ENCODE assay signal across 9 cellular contexts in genomic region chr9:96327694-96328352, GRCh38. TPM values are rescaled to one million over a fixed set of nuclear protein-coding genes. Genes with fewer than 3 reads are reported as not detected.
A peak's percentile ranks its signal among the peaks of the same experiment; 100 is the strongest.
DNase-seq lines count a peak whose midpoint lies in the region.
"Had no signal": no experiment of that assay in that cellular context is flagged by ENCODE, and none has a peak within 500 bp of the region (broad histone marks: within the 10 kb centered on the region; RNA-seq: fewer than 3 reads in every experiment).

No MANE protein-coding gene starts in this region.

- H3K9me3 Mint-ChIP-seq in activated naive CD4-positive, alpha-beta T cell treated with anti-CD3 and anti-CD28 coated beads for 36 hours = no peaks in the 10 kb centered on the region

- no peak overlapping the region for H3K27ac Mint-ChIP-seq in activated naive CD4-positive, alpha-beta T cell treated with anti-CD3 and anti-CD28 coated beads for 36 hours
- H3K27ac Mint-ChIP-seq: activated naive CD8-positive, alpha-beta T cell had no signal

- intact Hi-C loops in activated naive CD4-positive, alpha-beta T cell treated with anti-CD3 and anti-CD28 coated beads for 36 hours (cut with micrococcal nuclease) = loop anchor here (1.0 to 5.0 kb wide), 6 partner anchors 94 to 524 kb away; partner anchors contain the start of gene ZNF782
- intact Hi-C loops in head of caudate nucleus (cut with DNase I) = no loop called here

- H3K4me3 Mint-ChIP-seq in activated naive CD4-positive, alpha-beta T cell treated with anti-CD3 and anti-CD28 coated beads for 36 hours = no peak overlapping the region
- H3K4me3 Mint-ChIP-seq: activated naive CD8-positive, alpha-beta T cell had no signal

- no peaks in the 10 kb centered on the region for H3K27me3 Mint-ChIP-seq in activated naive CD4-positive, alpha-beta T cell treated with anti-CD3 and anti-CD28 coated beads for 36 hours (ENCODE audit: low read depth)
- H3K27me3 Mint-ChIP-seq: activated naive CD8-positive, alpha-beta T cell had no signal

- CTCF ChIA-PET in activated naive CD4-positive, alpha-beta T cell treated with anti-CD3 and anti-CD28 coated beads for 36 hours (lab: Charles Lee) = interaction anchor here (0.7 to 4.2 kb wide), 19 partner anchors 9 to 1647 kb away, joined by 3 to 29 read pairs (median 4); partner anchors contain the start of genes HABP4 and SLC35D2

- DNase-seq in COLO829 (ENCODE audit: low spot score) (peak; percentile 70), H4 (ENCODE audit: low spot score) (peak; percentile 28), OCI-M2 (lab: John Stamatoyannopoulos, UW; ENCODE audit: unreplicated experiment) (peak; percentile 15), head of caudate nucleus (peak in 26 of 42 donors; percentile 21 to 85 (median 54)), putamen (ENCODE audit: low spot score) (peak; percentile 57), GDM1 (lab: John Stamatoyannopoulos, UW) (no peak), GF-D8 (lab: John Stamatoyannopoulos, UW) (no peak)
- peak; percentile 70 for DNase-seq in activated naive CD4-positive, alpha-beta T cell treated with anti-CD3 and anti-CD28 coated beads for 36 hours

- H3K4me1 Mint-ChIP-seq in activated naive CD4-positive, alpha-beta T cell treated with anti-CD3 and anti-CD28 coated beads for 36 hours (ENCODE audit: low read depth) = no peaks in the 10 kb centered on the region

- H3K36me3 Mint-ChIP-seq in activated naive CD4-positive, alpha-beta T cell treated with anti-CD3 and anti-CD28 coated beads for 36 hours (ENCODE audit: low read depth) = no peaks in the 10 kb centered on the region

RNA-seq across cellular contexts. Expression of gene HSD17B3, which starts 25.8 kb away (rescaled TPM):
- total RNA-seq in H4 (2014; rRNA removed; shearing (Covaris generic)) = not detected in 2 replicates
- not detected for total RNA-seq in activated naive CD4-positive, alpha-beta T cell treated with anti-CD3 and anti-CD28 coated beads for 36 hours

RNA-seq across cellular contexts. Expression of gene SLC35D2, which starts 55.7 kb away (rescaled TPM):
- total RNA-seq in H4 (2014; rRNA removed; shearing (Covaris generic)) = 12.1 and 15.5 TPM in 2 replicates
- 1 to 10 TPM in 1 of 2 experiments, under 1 TPM in 1; 0.91 to 1.1 TPM for total RNA-seq in activated naive CD4-positive, alpha-beta T cell treated with anti-CD3 and anti-CD28 coated beads for 36 hours

Comparison
In these comparisons a context has a peak if more than half of its experiments do, and no peak if none do; other contexts are left out.
1. DNase-seq: peak in COLO829 (single experiment), H4 (single experiment), OCI-M2 (single experiment), activated naive CD4-positive, alpha-beta T cell treated with anti-CD3 and anti-CD28 coated beads for 36 hours (single experiment), head of caudate nucleus (26 of 42) and putamen (single experiment); none in GDM1 (single experiment) and GF-D8 (single experiment).